In genomic region chr1:192474080-192474683, GRCh38 we compare ENCODE assay signal across 9 cellular contexts.
DNase-seq lines count a peak whose midpoint lies in the region; ATAC-seq and TF ChIP-seq lines count a peak whose summit lies in the region.
"Had no signal": no experiment of that assay in that cellular context is flagged by ENCODE, and none has a peak within 500 bp of the region (broad histone marks: within the 10 kb centered on the region; RNA-seq: fewer than 3 reads in every experiment).

No MANE protein-coding gene starts in this region.

- no peak overlapping the region for H3K4me3 Mint-ChIP-seq in type B pancreatic cell

- no peak overlapping the region for H3K27ac ChIP-seq in VCaP
- H3K27ac ChIP-seq: skin epidermis had no signal

- TF ChIP-seq CTCF in VCaP (conservative IDR thresholded peaks at IDR 0.05) (peak; percentile 74), type B pancreatic cell (conservative IDR thresholded peaks at IDR 0.05) (peak; percentile 85)

- H3K4me1 Mint-ChIP-seq in type B pancreatic cell (ENCODE audit: unreplicated experiment), result no peaks in the 10 kb centered on the region

- H3K9me3 Mint-ChIP-seq in type B pancreatic cell, result no peaks in the 10 kb centered on the region

- H3K27ac Mint-ChIP-seq in type B pancreatic cell, result no peak overlapping the region

- ATAC-seq in HG02642 (IDR thresholded peaks at IDR 0.05; ENCODE audit: poor library complexity, unreplicated experiment), result no peak

- DNase-seq in NCI-H2081 (lab: John Stamatoyannopoulos, UW) (peak; percentile 24 to 29), NCI-H2081 treated with DMSO at 0.1 percent for 48 hours (lab: John Stamatoyannopoulos, UW) (no peak), NCI-H146 treated with DMSO at 0.1 percent for 48 hours (lab: John Stamatoyannopoulos, UW; ENCODE audit: unreplicated experiment) (peak; percentile 38), inferior parietal cortex (ENCODE audit: extremely low spot score) (peak; percentile 79), type B pancreatic cell (ENCODE audit: extremely low spot score, unreplicated experiment) (no peak)
- no peak for DNase-seq in stimulated activated CD4-positive, alpha-beta T cell treated with anti-CD3 and anti-CD28 coated beads, Interleukin-4, amount 100 ng/mL, for 4 hours

- no peaks in the 10 kb centered on the region for H3K36me3 Mint-ChIP-seq in type B pancreatic cell

- H3K27me3 Mint-ChIP-seq in type B pancreatic cell, result no peaks in the 10 kb centered on the region

Comparison
In these comparisons a context has a peak if more than half of its experiments do, and no peak if none do; other contexts are left out.
1. DNase-seq: peak in NCI-H2081 (2 of 2), NCI-H146 treated with DMSO at 0.1 percent for 48 hours (single experiment) and inferior parietal cortex (single experiment); none in NCI-H2081 treated with DMSO at 0.1 percent for 48 hours (single experiment), type B pancreatic cell (single experiment) and stimulated activated CD4-positive, alpha-beta T cell treated with anti-CD3 and anti-CD28 coated beads, Interleukin-4, amount 100 ng/mL, for 4 hours (0 of 2).